1 cellular context compared by ENCODE assay signal in genomic region chr18:56650056-56650455, GRCh38.
TF ChIP-seq lines count a peak whose summit lies in the region.

No MANE protein-coding gene starts in this region.

TF ChIP-seq in HepG2, 621 proteins besides CTCF, POLR2A, EP300 and RAD21 (continued from another document):
- TF ChIP-seq ARID3A (IDR thresholded peaks at IDR 0.05; ENCODE audit: low read depth, low read length) (no peak), HIVEP1 (CRISPR knock-in tag; IDR thresholded peaks at IDR 0.05) (no peak), KDM6A (CRISPR knock-in tag; IDR thresholded peaks at IDR 0.05; ENCODE audit: low read depth) (no peak), RFX1 (IDR thresholded peaks at IDR 0.05) (no peak), SAFB2 (CRISPR knock-in tag; IDR thresholded peaks at IDR 0.05; ENCODE audit: borderline replicate concordance, low read depth) (no peak), ZNF891 (CRISPR knock-in tag; IDR thresholded peaks at IDR 0.05) (no peak), FOXO1 (CRISPR knock-in tag; IDR thresholded peaks at IDR 0.05) (no peak), ZNF766 (CRISPR knock-in tag; IDR thresholded peaks at IDR 0.05; ENCODE audit: borderline replicate concordance) (no peak), NRL (CRISPR knock-in tag; IDR thresholded peaks at IDR 0.05; ENCODE audit: borderline replicate concordance) (no peak), RFX3 (CRISPR knock-in tag; IDR thresholded peaks at IDR 0.05) (no peak), ARNT2 (CRISPR knock-in tag; IDR thresholded peaks at IDR 0.05; ENCODE audit: low read depth) (no peak)
- TF ChIP-seq, protein P1, sequence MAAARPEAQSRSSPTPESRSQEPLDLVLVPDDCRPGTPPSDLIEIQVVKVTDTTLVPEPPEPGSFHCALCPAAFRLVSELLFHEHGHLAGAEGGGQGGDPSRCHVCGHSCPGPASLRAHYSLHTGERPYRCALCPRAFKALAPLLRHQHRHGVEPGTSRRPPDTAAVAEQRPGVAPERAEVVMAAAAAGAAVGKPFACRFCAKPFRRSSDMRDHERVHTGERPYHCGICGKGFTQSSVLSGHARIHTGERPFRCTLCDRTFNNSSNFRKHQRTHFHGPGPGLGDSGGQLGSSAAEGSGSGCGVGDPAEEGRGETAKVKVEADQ (CRISPR knock-in tag; IDR thresholded peaks at IDR 0.05; ENCODE audit: borderline replicate concordance): no peak
- TF ChIP-seq, protein P2, sequence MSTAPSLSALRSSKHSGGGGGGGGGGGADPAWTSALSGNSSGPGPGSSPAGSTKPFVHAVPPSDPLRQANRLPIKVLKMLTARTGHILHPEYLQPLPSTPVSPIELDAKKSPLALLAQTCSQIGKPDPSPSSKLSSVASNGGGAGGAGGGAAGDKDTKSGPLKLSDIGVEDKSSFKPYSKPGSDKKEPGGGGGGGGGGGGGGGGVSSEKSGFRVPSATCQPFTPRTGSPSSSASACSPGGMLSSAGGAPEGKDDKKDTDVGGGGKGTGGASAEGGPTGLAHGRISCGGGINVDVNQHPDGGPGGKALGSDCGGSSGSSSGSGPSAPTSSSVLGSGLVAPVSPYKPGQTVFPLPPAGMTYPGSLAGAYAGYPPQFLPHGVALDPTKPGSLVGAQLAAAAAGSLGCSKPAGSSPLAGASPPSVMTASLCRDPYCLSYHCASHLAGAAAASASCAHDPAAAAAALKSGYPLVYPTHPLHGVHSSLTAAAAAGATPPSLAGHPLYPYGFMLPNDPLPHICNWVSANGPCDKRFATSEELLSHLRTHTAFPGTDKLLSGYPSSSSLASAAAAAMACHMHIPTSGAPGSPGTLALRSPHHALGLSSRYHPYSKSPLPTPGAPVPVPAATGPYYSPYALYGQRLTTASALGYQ (CRISPR knock-in tag; IDR thresholded peaks at IDR 0.05): no peak
- TF ChIP-seq, protein P3, sequence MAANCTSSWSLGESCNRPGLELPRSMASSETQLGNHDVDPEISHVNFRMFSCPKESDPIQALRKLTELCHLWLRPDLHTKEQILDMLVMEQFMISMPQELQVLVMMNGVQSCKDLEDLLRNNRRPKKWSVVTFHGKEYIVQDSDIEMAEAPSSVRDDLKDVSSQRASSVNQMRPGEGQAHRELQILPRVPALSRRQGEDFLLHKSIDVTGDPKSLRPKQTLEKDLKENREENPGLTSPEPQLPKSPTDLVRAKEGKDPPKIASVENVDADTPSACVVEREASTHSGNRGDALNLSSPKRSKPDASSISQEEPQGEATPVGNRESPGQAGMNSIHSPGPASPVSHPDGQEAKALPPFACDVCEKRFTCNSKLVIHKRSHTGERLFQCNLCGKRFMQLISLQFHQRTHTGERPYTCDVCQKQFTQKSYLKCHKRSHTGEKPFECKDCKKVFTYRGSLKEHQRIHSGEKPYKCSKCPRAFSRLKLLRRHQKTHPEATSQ (CRISPR knock-in tag; IDR thresholded peaks at IDR 0.05; ENCODE audit: borderline replicate concordance): no peak
- TF ChIP-seq, protein P4, sequence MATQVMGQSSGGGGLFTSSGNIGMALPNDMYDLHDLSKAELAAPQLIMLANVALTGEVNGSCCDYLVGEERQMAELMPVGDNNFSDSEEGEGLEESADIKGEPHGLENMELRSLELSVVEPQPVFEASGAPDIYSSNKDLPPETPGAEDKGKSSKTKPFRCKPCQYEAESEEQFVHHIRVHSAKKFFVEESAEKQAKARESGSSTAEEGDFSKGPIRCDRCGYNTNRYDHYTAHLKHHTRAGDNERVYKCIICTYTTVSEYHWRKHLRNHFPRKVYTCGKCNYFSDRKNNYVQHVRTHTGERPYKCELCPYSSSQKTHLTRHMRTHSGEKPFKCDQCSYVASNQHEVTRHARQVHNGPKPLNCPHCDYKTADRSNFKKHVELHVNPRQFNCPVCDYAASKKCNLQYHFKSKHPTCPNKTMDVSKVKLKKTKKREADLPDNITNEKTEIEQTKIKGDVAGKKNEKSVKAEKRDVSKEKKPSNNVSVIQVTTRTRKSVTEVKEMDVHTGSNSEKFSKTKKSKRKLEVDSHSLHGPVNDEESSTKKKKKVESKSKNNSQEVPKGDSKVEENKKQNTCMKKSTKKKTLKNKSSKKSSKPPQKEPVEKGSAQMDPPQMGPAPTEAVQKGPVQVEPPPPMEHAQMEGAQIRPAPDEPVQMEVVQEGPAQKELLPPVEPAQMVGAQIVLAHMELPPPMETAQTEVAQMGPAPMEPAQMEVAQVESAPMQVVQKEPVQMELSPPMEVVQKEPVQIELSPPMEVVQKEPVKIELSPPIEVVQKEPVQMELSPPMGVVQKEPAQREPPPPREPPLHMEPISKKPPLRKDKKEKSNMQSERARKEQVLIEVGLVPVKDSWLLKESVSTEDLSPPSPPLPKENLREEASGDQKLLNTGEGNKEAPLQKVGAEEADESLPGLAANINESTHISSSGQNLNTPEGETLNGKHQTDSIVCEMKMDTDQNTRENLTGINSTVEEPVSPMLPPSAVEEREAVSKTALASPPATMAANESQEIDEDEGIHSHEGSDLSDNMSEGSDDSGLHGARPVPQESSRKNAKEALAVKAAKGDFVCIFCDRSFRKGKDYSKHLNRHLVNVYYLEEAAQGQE (IDR thresholded peaks at IDR 0.05; ENCODE audit: borderline replicate concordance in 1 of 2, low read depth in 1 of 2, low read length in 2 of 2): no peak
TF ChIP-seq in HepG2: peak in this region for 0.
